1 cellular context compared by ENCODE assay signal in the genomic region with DNA sequence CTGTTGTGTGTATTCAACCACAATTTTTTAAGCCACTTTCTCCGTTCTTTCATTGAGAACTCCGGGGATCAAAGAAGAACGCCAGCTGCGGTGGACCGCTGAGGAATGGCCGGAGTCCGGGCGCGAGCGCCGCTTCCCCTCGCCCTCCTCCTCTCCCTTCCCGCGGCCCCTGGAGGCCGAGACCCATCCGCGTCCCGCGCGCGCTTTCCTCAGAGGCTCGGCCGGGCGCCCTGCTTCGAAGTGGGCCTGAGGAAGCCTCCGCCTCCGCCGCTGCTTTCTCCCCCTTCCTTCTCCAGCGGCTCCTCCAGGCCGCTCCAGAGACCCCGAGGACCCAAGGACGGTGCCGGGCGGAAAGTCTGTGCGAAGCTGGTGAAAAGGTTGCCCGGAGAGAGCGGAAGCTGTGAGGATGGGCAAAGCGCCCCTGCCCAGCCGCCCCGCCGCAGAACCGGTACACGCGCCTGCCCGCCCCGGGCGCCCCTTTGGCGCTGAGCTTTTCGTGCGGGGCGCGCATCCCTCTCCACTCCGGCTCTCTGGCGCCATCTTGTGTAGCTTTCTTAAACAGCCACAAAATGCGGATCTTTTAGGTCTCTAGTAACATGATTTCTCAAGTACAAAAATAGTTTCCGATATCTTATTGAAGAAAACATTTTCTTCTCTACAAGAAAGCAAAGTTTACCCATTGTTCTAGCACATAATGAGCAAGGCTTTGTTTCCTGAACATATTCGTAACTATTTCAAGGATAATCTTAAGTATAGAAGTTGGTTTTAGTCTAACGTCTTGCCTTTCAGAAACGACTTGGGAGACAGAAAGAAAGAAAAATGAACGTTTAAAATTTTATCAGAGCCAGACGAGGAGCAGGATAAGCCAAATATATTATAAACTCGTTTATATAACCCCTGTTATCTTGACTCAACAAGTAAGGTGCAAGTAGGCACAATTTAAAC.
TF ChIP-seq lines count a peak whose summit lies in the region.

No MANE protein-coding gene starts in this region.

TF ChIP-seq in HepG2, 621 proteins besides CTCF, POLR2A, EP300 and RAD21 (continued from another document and continues in another):
- peak; percentile 28; the same call in 1 of the 2 replicates for TF ChIP-seq ZFP91 (CRISPR knock-in tag; IDR thresholded peaks at IDR 0.05; ENCODE audit: borderline replicate concordance)
- TF ChIP-seq, protein P1, sequence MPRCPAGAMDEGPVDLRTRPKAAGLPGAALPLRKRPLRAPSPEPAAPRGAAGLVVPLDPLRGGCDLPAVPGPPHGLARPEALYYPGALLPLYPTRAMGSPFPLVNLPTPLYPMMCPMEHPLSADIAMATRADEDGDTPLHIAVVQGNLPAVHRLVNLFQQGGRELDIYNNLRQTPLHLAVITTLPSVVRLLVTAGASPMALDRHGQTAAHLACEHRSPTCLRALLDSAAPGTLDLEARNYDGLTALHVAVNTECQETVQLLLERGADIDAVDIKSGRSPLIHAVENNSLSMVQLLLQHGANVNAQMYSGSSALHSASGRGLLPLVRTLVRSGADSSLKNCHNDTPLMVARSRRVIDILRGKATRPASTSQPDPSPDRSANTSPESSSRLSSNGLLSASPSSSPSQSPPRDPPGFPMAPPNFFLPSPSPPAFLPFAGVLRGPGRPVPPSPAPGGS (CRISPR knock-in tag; IDR thresholded peaks at IDR 0.05), result no peak
- TF ChIP-seq, protein P2, sequence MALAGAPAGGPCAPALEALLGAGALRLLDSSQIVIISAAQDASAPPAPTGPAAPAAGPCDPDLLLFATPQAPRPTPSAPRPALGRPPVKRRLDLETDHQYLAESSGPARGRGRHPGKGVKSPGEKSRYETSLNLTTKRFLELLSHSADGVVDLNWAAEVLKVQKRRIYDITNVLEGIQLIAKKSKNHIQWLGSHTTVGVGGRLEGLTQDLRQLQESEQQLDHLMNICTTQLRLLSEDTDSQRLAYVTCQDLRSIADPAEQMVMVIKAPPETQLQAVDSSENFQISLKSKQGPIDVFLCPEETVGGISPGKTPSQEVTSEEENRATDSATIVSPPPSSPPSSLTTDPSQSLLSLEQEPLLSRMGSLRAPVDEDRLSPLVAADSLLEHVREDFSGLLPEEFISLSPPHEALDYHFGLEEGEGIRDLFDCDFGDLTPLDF (CRISPR knock-in tag; IDR thresholded peaks at IDR 0.05), result peak; percentile 59; the same call in 1 of the 2 replicates
- TF ChIP-seq IKZF5 (CRISPR knock-in tag; IDR thresholded peaks at IDR 0.05), result no peak
- no peak for TF ChIP-seq ZSCAN9 (CRISPR knock-in tag; IDR thresholded peaks at IDR 0.05; ENCODE audit: borderline replicate concordance)
- TF ChIP-seq, protein P3, sequence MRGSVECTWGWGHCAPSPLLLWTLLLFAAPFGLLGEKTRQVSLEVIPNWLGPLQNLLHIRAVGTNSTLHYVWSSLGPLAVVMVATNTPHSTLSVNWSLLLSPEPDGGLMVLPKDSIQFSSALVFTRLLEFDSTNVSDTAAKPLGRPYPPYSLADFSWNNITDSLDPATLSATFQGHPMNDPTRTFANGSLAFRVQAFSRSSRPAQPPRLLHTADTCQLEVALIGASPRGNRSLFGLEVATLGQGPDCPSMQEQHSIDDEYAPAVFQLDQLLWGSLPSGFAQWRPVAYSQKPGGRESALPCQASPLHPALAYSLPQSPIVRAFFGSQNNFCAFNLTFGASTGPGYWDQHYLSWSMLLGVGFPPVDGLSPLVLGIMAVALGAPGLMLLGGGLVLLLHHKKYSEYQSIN (CRISPR knock-in tag; IDR thresholded peaks at IDR 0.05; ENCODE audit: borderline replicate concordance), result no peak
- peak; percentile 65 for TF ChIP-seq SMC3 (IDR thresholded peaks at IDR 0.05; ENCODE audit: low read length)
- no peak for TF ChIP-seq KLF9 (CRISPR knock-in tag; IDR thresholded peaks at IDR 0.05; ENCODE audit: low read depth)
- TF ChIP-seq ZNF333 (CRISPR knock-in tag; IDR thresholded peaks at IDR 0.05; ENCODE audit: borderline replicate concordance), result no peak
- no peak for TF ChIP-seq ZC3H4 (CRISPR knock-in tag; IDR thresholded peaks at IDR 0.05; ENCODE audit: borderline replicate concordance)
- TF ChIP-seq NONO (IDR thresholded peaks at IDR 0.05), result no peak
- TF ChIP-seq NONO (CRISPR knock-in tag; conservative IDR thresholded peaks at IDR 0.05), result no peak
- no peak for TF ChIP-seq U2AF2 (IDR thresholded peaks at IDR 0.05; ENCODE audit: low read depth, low read length)
- TF ChIP-seq, protein P4, sequence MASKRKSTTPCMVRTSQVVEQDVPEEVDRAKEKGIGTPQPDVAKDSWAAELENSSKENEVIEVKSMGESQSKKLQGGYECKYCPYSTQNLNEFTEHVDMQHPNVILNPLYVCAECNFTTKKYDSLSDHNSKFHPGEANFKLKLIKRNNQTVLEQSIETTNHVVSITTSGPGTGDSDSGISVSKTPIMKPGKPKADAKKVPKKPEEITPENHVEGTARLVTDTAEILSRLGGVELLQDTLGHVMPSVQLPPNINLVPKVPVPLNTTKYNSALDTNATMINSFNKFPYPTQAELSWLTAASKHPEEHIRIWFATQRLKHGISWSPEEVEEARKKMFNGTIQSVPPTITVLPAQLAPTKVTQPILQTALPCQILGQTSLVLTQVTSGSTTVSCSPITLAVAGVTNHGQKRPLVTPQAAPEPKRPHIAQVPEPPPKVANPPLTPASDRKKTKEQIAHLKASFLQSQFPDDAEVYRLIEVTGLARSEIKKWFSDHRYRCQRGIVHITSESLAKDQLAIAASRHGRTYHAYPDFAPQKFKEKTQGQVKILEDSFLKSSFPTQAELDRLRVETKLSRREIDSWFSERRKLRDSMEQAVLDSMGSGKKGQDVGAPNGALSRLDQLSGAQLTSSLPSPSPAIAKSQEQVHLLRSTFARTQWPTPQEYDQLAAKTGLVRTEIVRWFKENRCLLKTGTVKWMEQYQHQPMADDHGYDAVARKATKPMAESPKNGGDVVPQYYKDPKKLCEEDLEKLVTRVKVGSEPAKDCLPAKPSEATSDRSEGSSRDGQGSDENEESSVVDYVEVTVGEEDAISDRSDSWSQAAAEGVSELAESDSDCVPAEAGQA (IDR thresholded peaks at IDR 0.05; ENCODE audit: low read depth), result no peak
- TF ChIP-seq, protein P4 (CRISPR knock-in tag; IDR thresholded peaks at IDR 0.05; ENCODE audit: borderline replicate concordance), result no peak
- TF ChIP-seq SAFB2 (CRISPR knock-in tag; IDR thresholded peaks at IDR 0.05; ENCODE audit: borderline replicate concordance, low read depth), result 0 out of 2 replicates have a peak, but pooled peaks have one; percentile 33
- no peak for TF ChIP-seq ZNF570 (CRISPR knock-in tag; IDR thresholded peaks at IDR 0.05; ENCODE audit: borderline replicate concordance)
- TF ChIP-seq RARA (CRISPR knock-in tag; IDR thresholded peaks at IDR 0.05), result no peak
- no peak for TF ChIP-seq AFF4 (CRISPR knock-in tag; IDR thresholded peaks at IDR 0.05)
- TF ChIP-seq ZNF30 (CRISPR knock-in tag; IDR thresholded peaks at IDR 0.05), result no peak
- 0 out of 2 replicates have a peak, but pooled peaks have one; percentile 47 for TF ChIP-seq MXD4 (CRISPR knock-in tag; IDR thresholded peaks at IDR 0.05)
- no peak for TF ChIP-seq GFI1 (CRISPR knock-in tag; IDR thresholded peaks at IDR 0.05; ENCODE audit: borderline replicate concordance)
- peak; percentile 42 for TF ChIP-seq AGO1 (IDR thresholded peaks at IDR 0.05; ENCODE audit: low read depth, low read length, poor library complexity, severe bottlenecking)
- TF ChIP-seq ZBTB7B (CRISPR knock-in tag; IDR thresholded peaks at IDR 0.05), result no peak
- no peak for TF ChIP-seq KDM5A (IDR thresholded peaks at IDR 0.05; ENCODE audit: borderline replicate concordance, low read length)
- TF ChIP-seq KMT2B (CRISPR knock-in tag; IDR thresholded peaks at IDR 0.05), result no peak
- peak; percentile 24 for TF ChIP-seq RBM39 (IDR thresholded peaks at IDR 0.05; ENCODE audit: low read depth, low read length, poor library complexity, severe bottlenecking)
- no peak for TF ChIP-seq ZNF792 (CRISPR knock-in tag; IDR thresholded peaks at IDR 0.05)
- no peak for TF ChIP-seq ZNF549 (CRISPR knock-in tag; IDR thresholded peaks at IDR 0.05)
- TF ChIP-seq NFRKB (IDR thresholded peaks at IDR 0.05), result no peak
- TF ChIP-seq, protein P5, sequence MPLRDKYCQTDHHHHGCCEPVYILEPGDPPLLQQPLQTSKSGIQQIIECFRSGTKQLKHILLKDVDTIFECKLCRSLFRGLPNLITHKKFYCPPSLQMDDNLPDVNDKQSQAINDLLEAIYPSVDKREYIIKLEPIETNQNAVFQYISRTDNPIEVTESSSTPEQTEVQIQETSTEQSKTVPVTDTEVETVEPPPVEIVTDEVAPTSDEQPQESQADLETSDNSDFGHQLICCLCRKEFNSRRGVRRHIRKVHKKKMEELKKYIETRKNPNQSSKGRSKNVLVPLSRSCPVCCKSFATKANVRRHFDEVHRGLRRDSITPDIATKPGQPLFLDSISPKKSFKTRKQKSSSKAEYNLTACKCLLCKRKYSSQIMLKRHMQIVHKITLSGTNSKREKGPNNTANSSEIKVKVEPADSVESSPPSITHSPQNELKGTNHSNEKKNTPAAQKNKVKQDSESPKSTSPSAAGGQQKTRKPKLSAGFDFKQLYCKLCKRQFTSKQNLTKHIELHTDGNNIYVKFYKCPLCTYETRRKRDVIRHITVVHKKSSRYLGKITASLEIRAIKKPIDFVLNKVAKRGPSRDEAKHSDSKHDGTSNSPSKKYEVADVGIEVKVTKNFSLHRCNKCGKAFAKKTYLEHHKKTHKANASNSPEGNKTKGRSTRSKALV (CRISPR knock-in tag; IDR thresholded peaks at IDR 0.05), result peak; percentile 95
- no peak for TF ChIP-seq ZNF784 (CRISPR knock-in tag; IDR thresholded peaks at IDR 0.05; ENCODE audit: borderline replicate concordance)
- no peak for TF ChIP-seq ZNF292 (CRISPR knock-in tag; IDR thresholded peaks at IDR 0.05; ENCODE audit: borderline replicate concordance, low read depth)
